Comparison of ENCODE assay signal across 1 cellular context in genomic region chr11:85854557-85855340, GRCh38.
A peak's percentile ranks its signal among the peaks of the same experiment; 100 is the strongest.
TF ChIP-seq lines count a peak whose summit lies in the region.

No MANE protein-coding gene starts in this region.

TF ChIP-seq in HepG2, 621 proteins besides CTCF, POLR2A, EP300 and RAD21 (continued from another document and continues in another):
- TF ChIP-seq HMGXB3 (CRISPR knock-in tag; IDR thresholded peaks at IDR 0.05; ENCODE audit: borderline replicate concordance), result peak; percentile 64; the same call in 1 of the 2 replicates
- peak; percentile 91; the same call in 1 of the 2 replicates for TF ChIP-seq ZNF614 (CRISPR knock-in tag; IDR thresholded peaks at IDR 0.05; ENCODE audit: borderline replicate concordance)
- peak; percentile 70; the same call in 1 of the 2 replicates for TF ChIP-seq TAF1 (CRISPR knock-in tag; IDR thresholded peaks at IDR 0.05)
- TF ChIP-seq ZBTB4 (CRISPR knock-in tag; IDR thresholded peaks at IDR 0.05; ENCODE audit: borderline replicate concordance), result peak; percentile 74; the same call in 1 of the 2 replicates
- peak; percentile 89 for TF ChIP-seq ZNF709 (CRISPR knock-in tag; IDR thresholded peaks at IDR 0.05)
- peak; percentile 92; the same call in 1 of the 2 replicates for TF ChIP-seq KAT7 (CRISPR knock-in tag; IDR thresholded peaks at IDR 0.05; ENCODE audit: borderline replicate concordance)
- peak; percentile 84 for TF ChIP-seq ZNF329 (CRISPR knock-in tag; IDR thresholded peaks at IDR 0.05; ENCODE audit: low read depth)
- TF ChIP-seq FOSL2 (CRISPR knock-in tag; IDR thresholded peaks at IDR 0.05), result peak; percentile 62
- no peak for TF ChIP-seq ZNF432 (CRISPR knock-in tag; IDR thresholded peaks at IDR 0.05; ENCODE audit: borderline replicate concordance)
- no peak for TF ChIP-seq ZNF570 (CRISPR knock-in tag; IDR thresholded peaks at IDR 0.05; ENCODE audit: borderline replicate concordance)
- TF ChIP-seq UBTF (CRISPR knock-in tag; IDR thresholded peaks at IDR 0.05), result peak; percentile 95
- no peak for TF ChIP-seq RAD51 (IDR thresholded peaks at IDR 0.05; ENCODE audit: borderline replicate concordance)
- TF ChIP-seq ZNF652 (CRISPR knock-in tag; IDR thresholded peaks at IDR 0.05; ENCODE audit: borderline replicate concordance, low read depth), result no peak; the same call in 1 of the 2 replicates
- peak; percentile 87 for TF ChIP-seq ASH2L (IDR thresholded peaks at IDR 0.05; ENCODE audit: insufficient read length, low read depth, low read length)
- peak; percentile 79 for TF ChIP-seq MED1 (CRISPR knock-in tag; IDR thresholded peaks at IDR 0.05)
- TF ChIP-seq ZBTB38 (CRISPR knock-in tag; IDR thresholded peaks at IDR 0.05), result peak; percentile 94
- peak; percentile 89; the same call in 1 of the 2 replicates for TF ChIP-seq ZNF619 (CRISPR knock-in tag; IDR thresholded peaks at IDR 0.05)
- peak; percentile 89 for TF ChIP-seq BCL3 (CRISPR knock-in tag; IDR thresholded peaks at IDR 0.05)
- TF ChIP-seq SAP130 (CRISPR knock-in tag; IDR thresholded peaks at IDR 0.05; ENCODE audit: low read depth), result peak; percentile 85
- TF ChIP-seq SP1 (IDR thresholded peaks at IDR 0.05), result no peak
- 0 out of 2 replicates have a peak, but pooled peaks have one; percentile 25 for TF ChIP-seq SP1 (CRISPR knock-in tag; IDR thresholded peaks at IDR 0.05)
- peak; percentile 91 for TF ChIP-seq E2F5 (CRISPR knock-in tag; conservative IDR thresholded peaks at IDR 0.05)
- peak; percentile 82 for TF ChIP-seq ZMYM3 (CRISPR knock-in tag; IDR thresholded peaks at IDR 0.05)
- peak; percentile 83 for TF ChIP-seq ZNF747 (CRISPR knock-in tag; IDR thresholded peaks at IDR 0.05; ENCODE audit: borderline replicate concordance)
- peak; percentile 95 for TF ChIP-seq ZNF546 (CRISPR knock-in tag; conservative IDR thresholded peaks at IDR 0.05)
- peak; percentile 92 for TF ChIP-seq ZSCAN31 (CRISPR knock-in tag; IDR thresholded peaks at IDR 0.05; ENCODE audit: low read depth)
- no peak for TF ChIP-seq TSC22D2 (CRISPR knock-in tag; IDR thresholded peaks at IDR 0.05; ENCODE audit: borderline replicate concordance)
- TF ChIP-seq SP4 (CRISPR knock-in tag; IDR thresholded peaks at IDR 0.05), result peak; percentile 79
- no peak for TF ChIP-seq ZNF572 (CRISPR knock-in tag; IDR thresholded peaks at IDR 0.05)
- TF ChIP-seq ZNF33A (CRISPR knock-in tag; IDR thresholded peaks at IDR 0.05; ENCODE audit: borderline replicate concordance), result no peak
- TF ChIP-seq RARG (CRISPR knock-in tag; IDR thresholded peaks at IDR 0.05; ENCODE audit: low read depth), result no peak
- TF ChIP-seq, protein P1, sequence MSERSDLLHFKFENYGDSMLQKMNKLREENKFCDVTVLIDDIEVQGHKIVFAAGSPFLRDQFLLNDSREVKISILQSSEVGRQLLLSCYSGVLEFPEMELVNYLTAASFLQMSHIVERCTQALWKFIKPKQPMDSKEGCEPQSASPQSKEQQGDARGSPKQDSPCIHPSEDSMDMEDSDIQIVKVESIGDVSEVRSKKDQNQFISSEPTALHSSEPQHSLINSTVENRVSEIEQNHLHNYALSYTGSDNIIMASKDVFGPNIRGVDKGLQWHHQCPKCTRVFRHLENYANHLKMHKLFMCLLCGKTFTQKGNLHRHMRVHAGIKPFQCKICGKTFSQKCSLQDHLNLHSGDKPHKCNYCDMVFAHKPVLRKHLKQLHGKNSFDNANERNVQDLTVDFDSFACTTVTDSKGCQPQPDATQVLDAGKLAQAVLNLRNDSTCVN (CRISPR knock-in tag; IDR thresholded peaks at IDR 0.05; ENCODE audit: borderline replicate concordance), result peak; percentile 83
- TF ChIP-seq ZKSCAN5 (CRISPR knock-in tag; IDR thresholded peaks at IDR 0.05), result no peak
- no peak for TF ChIP-seq ZBTB1 (CRISPR knock-in tag; IDR thresholded peaks at IDR 0.05; ENCODE audit: borderline replicate concordance)
- peak; percentile 98 for TF ChIP-seq TFDP2 (CRISPR knock-in tag; IDR thresholded peaks at IDR 0.05)
- TF ChIP-seq KMT2B (CRISPR knock-in tag; IDR thresholded peaks at IDR 0.05), result peak; percentile 91
- no peak for TF ChIP-seq NFIC (IDR thresholded peaks at IDR 0.05; ENCODE audit: low read length)
- TF ChIP-seq ZFP36L1 (CRISPR knock-in tag; IDR thresholded peaks at IDR 0.05), result peak; percentile 72; the same call in 1 of the 2 replicates
- TF ChIP-seq, protein P2, sequence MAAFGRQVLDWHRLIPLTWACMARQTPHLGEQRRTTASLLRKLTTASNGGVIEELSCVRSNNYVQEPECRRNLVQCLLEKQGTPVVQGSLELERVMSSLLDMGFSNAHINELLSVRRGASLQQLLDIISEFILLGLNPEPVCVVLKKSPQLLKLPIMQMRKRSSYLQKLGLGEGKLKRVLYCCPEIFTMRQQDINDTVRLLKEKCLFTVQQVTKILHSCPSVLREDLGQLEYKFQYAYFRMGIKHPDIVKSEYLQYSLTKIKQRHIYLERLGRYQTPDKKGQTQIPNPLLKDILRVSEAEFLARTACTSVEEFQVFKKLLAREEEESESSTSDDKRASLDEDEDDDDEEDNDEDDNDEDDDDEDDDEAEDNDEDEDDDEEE (CRISPR knock-in tag; IDR thresholded peaks at IDR 0.05), result peak; percentile 90; the same call in 1 of the 2 replicates
- TF ChIP-seq ARHGAP35 (CRISPR knock-in tag; IDR thresholded peaks at IDR 0.05; ENCODE audit: borderline replicate concordance), result peak; percentile 84; the same call in 1 of the 2 replicates
- TF ChIP-seq HNRNPUL1 (IDR thresholded peaks at IDR 0.05; ENCODE audit: low read depth, low read length), result no peak
- TF ChIP-seq TEAD3 (CRISPR knock-in tag; optimal IDR thresholded peaks at IDR 0.05; ENCODE audit: borderline replicate concordance), result peak; percentile 74
- peak; percentile 87; the same call in 1 of the 2 replicates for TF ChIP-seq ZNF776 (CRISPR knock-in tag; IDR thresholded peaks at IDR 0.05)
- TF ChIP-seq ZNF549 (CRISPR knock-in tag; IDR thresholded peaks at IDR 0.05), result no peak
- TF ChIP-seq REST (IDR thresholded peaks at IDR 0.05; ENCODE audit: borderline replicate concordance in 1 of 2, low read depth in 1 of 2, low read length in 2 of 2), result no peak
